In genomic region chr19:3434630-3435553, GRCh38 we compare ENCODE assay signal across 8 cellular contexts. TPM values are rescaled to one million over a fixed set of nuclear protein-coding genes. Genes with fewer than 3 reads are reported as not detected.
DNase-seq lines count a peak whose midpoint lies in the region; ATAC-seq, FAIRE-seq and TF ChIP-seq lines count a peak whose summit lies in the region.

No MANE protein-coding gene starts in this region.

- H3K4me1 ChIP-seq in ectodermal cell (ENCODE audit: control insufficient read depth, insufficient read depth, low read length) (no peaks in the 10 kb centered on the region), lower lobe of right lung (peaks cover 31% of the 10 kb centered on the region)

- POLR2A ChIA-PET in activated CD8-positive, alpha-beta T cell treated with anti-CD3 and anti-CD28 coated beads, Interleukin-2, amount 10 ng/mL, durations not matched to agents 7 days and 5 days (lab: Charles Lee): interaction anchor here (0.6 to 0.7 kb wide), 3 partner anchors 72 to 127 kb away, joined by 3 to 5 read pairs (median 3); no protein-coding TSS in a partner anchor

- 0 to 1% methylated on average over 67 of the region's 67 CpGs for WGBS in ectodermal cell, 2 experiments

- peaks cover 14% of the 10 kb centered on the region for H3K4me1 Mint-ChIP-seq in activated CD8-positive, alpha-beta T cell treated with anti-CD3 and anti-CD28 coated beads, Interleukin-2, amount 10 ng/mL, durations not matched to agents 7 days and 5 days (ENCODE audit: low read depth)

- peak; percentile 96 for FAIRE-seq in GM19239 (lab: Jason Lieb, UNC)

- peak overlapping the region; percentile 99 for H3K27ac Mint-ChIP-seq in activated CD8-positive, alpha-beta T cell treated with anti-CD3 and anti-CD28 coated beads, Interleukin-2, amount 10 ng/mL, durations not matched to agents 7 days and 5 days

- CTCF ChIA-PET in activated CD8-positive, alpha-beta T cell treated with anti-CD3 and anti-CD28 coated beads, Interleukin-2, amount 10 ng/mL, durations not matched to agents 7 days and 5 days (lab: Charles Lee): interaction anchor here (0.5 to 1.2 kb wide), 2 partner anchors 49 to 130 kb away, joined by 3 to 4 read pairs; no protein-coding TSS in a partner anchor

- peak overlapping the region; percentile 96 for H3K4me3 Mint-ChIP-seq in activated CD8-positive, alpha-beta T cell treated with anti-CD3 and anti-CD28 coated beads, Interleukin-2, amount 10 ng/mL, durations not matched to agents 7 days and 5 days

- DNase-seq in AG20443 (ENCODE audit: low spot score) (peak; percentile 99), GM19239 (ENCODE audit: insufficient read length, low spot score) (peak; percentile 97), NCI-H748 treated with DMSO at 0.1 percent for 48 hours (lab: John Stamatoyannopoulos, UW) (peak; percentile 72), lower lobe of right lung (peak; percentile 98)
- peak; percentile 97 for DNase-seq in activated CD8-positive, alpha-beta T cell treated with anti-CD3 and anti-CD28 coated beads, Interleukin-2, amount 10 ng/mL, durations not matched to agents 7 days and 5 days
- DNase-seq in stimulated activated CD4-positive, alpha-beta T cell treated with anti-CD3 and anti-CD28 coated beads, Interleukin-4, amount 100 ng/mL, for 48 hours (ENCODE audit: low read depth in 2 of 2): peak; percentile 95

- TF ChIP-seq CTCF in lower lobe of right lung (IDR thresholded peaks at IDR 0.05): no peak

- peaks cover 2% of the 10 kb centered on the region for H3K27me3 ChIP-seq in ectodermal cell (ENCODE audit: control insufficient read depth, insufficient read depth, low read length, poor library complexity, severe bottlenecking)
- H3K27me3 ChIP-seq in lower lobe of right lung (ENCODE audit: low read depth): no peaks in the 10 kb centered on the region

- H3K4me3 ChIP-seq in ectodermal cell (ENCODE audit: insufficient read depth, low read depth, low read length) (peak overlapping the region; percentile 85), lower lobe of right lung (peak overlapping the region; percentile 60)

- no peaks in the 10 kb centered on the region for H3K27me3 Mint-ChIP-seq in activated CD8-positive, alpha-beta T cell treated with anti-CD3 and anti-CD28 coated beads, Interleukin-2, amount 10 ng/mL, durations not matched to agents 7 days and 5 days (ENCODE audit: low read depth)

- no peaks in the 10 kb centered on the region for H3K9me3 Mint-ChIP-seq in activated CD8-positive, alpha-beta T cell treated with anti-CD3 and anti-CD28 coated beads, Interleukin-2, amount 10 ng/mL, durations not matched to agents 7 days and 5 days (ENCODE audit: insufficient read depth)

- ATAC-seq in HG03457 (IDR thresholded peaks at IDR 0.05; ENCODE audit: unreplicated experiment) (peak; percentile 66), lower lobe of right lung (peak; percentile 98)
- ATAC-seq in activated CD8-positive, alpha-beta T cell treated with anti-CD3 and anti-CD28 coated beads, Interleukin-2, amount 10 ng/mL, durations not matched to agents 7 days and 5 days: peak; percentile 97

- peaks cover 15% of the 10 kb centered on the region for H3K36me3 Mint-ChIP-seq in activated CD8-positive, alpha-beta T cell treated with anti-CD3 and anti-CD28 coated beads, Interleukin-2, amount 10 ng/mL, durations not matched to agents 7 days and 5 days (ENCODE audit: low read depth)

- H3K9me3 ChIP-seq in ectodermal cell (ENCODE audit: control insufficient read depth, low read length) (no peaks in the 10 kb centered on the region), lower lobe of right lung (no peaks in the 10 kb centered on the region)

- peak overlapping the region; percentile 84 for H3K27ac ChIP-seq in ectodermal cell (ENCODE audit: insufficient read depth, low read depth, low read length, poor library complexity, severe bottlenecking)
- peak overlapping the region; percentile 85 for H3K27ac ChIP-seq in lower lobe of right lung

- intact Hi-C loops in lower lobe of right lung (cut with DNase I): no loop called here

- H3K36me3 ChIP-seq in ectodermal cell (ENCODE audit: control insufficient read depth, insufficient read depth, low read length): no peaks in the 10 kb centered on the region
- H3K36me3 ChIP-seq in lower lobe of right lung: peaks cover 65% of the 10 kb centered on the region

RNA-seq across cellular contexts. Expression of gene SMIM24, which starts 45.4 kb away (rescaled TPM):
- total RNA-seq in activated CD8-positive, alpha-beta T cell treated with anti-CD3 and anti-CD28 coated beads, Interleukin-2, amount 10 ng/mL, durations not matched to agents 7 days and 5 days: 1 to 10 TPM; 2.5 to 3.5 TPM
- polyA plus RNA-seq in ectodermal cell (2013, experiment 1 of 4): not detected
- polyA plus RNA-seq in ectodermal cell (2013, experiment 2 of 4): 1.2 TPM
- 0.53 TPM for polyA plus RNA-seq in ectodermal cell (2013, experiment 3 of 4)
- polyA plus RNA-seq in ectodermal cell (2013, experiment 4 of 4): 0.69 TPM
- not detected for total RNA-seq in lower lobe of right lung

RNA-seq across cellular contexts. Expression of gene SMIM44, which starts 48.3 kb away (rescaled TPM):
- not detected for total RNA-seq in activated CD8-positive, alpha-beta T cell treated with anti-CD3 and anti-CD28 coated beads, Interleukin-2, amount 10 ng/mL, durations not matched to agents 7 days and 5 days
- not detected for polyA plus RNA-seq in ectodermal cell (2013, experiment 1 of 4)
- not detected for polyA plus RNA-seq in ectodermal cell (2013, experiment 2 of 4)
- polyA plus RNA-seq in ectodermal cell (2013, experiment 3 of 4): not detected
- not detected for polyA plus RNA-seq in ectodermal cell (2013, experiment 4 of 4)
- total RNA-seq in lower lobe of right lung: not detected

Comparison
In these comparisons a context has a peak if more than half of its experiments do, and no peak if none do; other contexts are left out.
1. Peak in every context shown above with its lines: DNase-seq, ATAC-seq, H3K4me3 ChIP-seq and H3K27ac ChIP-seq.